In genomic region chr6:28252507-28252975, GRCh38 we compare ENCODE assay signal across 1 cellular context.
A peak's percentile ranks its signal among the peaks of the same experiment; 100 is the strongest.
TF ChIP-seq lines count a peak whose summit lies in the region.

No MANE protein-coding gene starts in this region.

TF ChIP-seq in GM12878, 131 proteins besides CTCF, POLR2A, EP300 and RAD21:
- TF ChIP-seq TCF7 (IDR thresholded peaks at IDR 0.05; ENCODE audit: borderline replicate concordance), result no peak
- TF ChIP-seq SRF (IDR thresholded peaks at IDR 0.05; ENCODE audit: low read depth in 2 of 2, low read length in 2 of 2), result no peak
- no peak for TF ChIP-seq REST (IDR thresholded peaks at IDR 0.05; ENCODE audit: low read depth, low read length)
- peak; percentile 84; the same call in 1 of the 2 replicates for TF ChIP-seq HDGF (IDR thresholded peaks at IDR 0.05)
- no peak for TF ChIP-seq BMI1 (IDR thresholded peaks at IDR 0.05; ENCODE audit: borderline replicate concordance)
- TF ChIP-seq HSF1 (IDR thresholded peaks at IDR 0.05; ENCODE audit: low read depth, low read length), result no peak
- no peak for TF ChIP-seq IKZF1 (conservative IDR thresholded peaks at IDR 0.05)
- no peak for TF ChIP-seq FOXM1 (IDR thresholded peaks at IDR 0.05; ENCODE audit: low read depth, low read length)
- TF ChIP-seq SIN3A (IDR thresholded peaks at IDR 0.05; ENCODE audit: low read depth, low read length), result peak; percentile 56; the same call in 1 of the 2 replicates
- no peak for TF ChIP-seq NR2C2 (IDR thresholded peaks at IDR 0.05; ENCODE audit: borderline replicate concordance, control insufficient read depth, insufficient read length, low read depth)
- no peak for TF ChIP-seq ZBED1 (IDR thresholded peaks at IDR 0.05; ENCODE audit: borderline replicate concordance)
